In genomic region chr1:112674986-112675727, GRCh38 we compare ENCODE assay signal across 8 cellular contexts. TPM values are rescaled to one million over a fixed set of nuclear protein-coding genes. Genes with fewer than 3 reads are reported as not detected.
DNase-seq lines count a peak whose midpoint lies in the region; ATAC-seq and TF ChIP-seq lines count a peak whose summit lies in the region.

No MANE protein-coding gene starts in this region.

- TF ChIP-seq CTCF in CD4-positive, alpha-beta T cell (IDR thresholded peaks at IDR 0.05), result no peak
- TF ChIP-seq CTCF in GM20000 (IDR thresholded peaks at IDR 0.05; ENCODE audit: extremely low read depth, missing control alignments) (no peak), body of pancreas (IDR thresholded peaks at IDR 0.05) (peak in 3 of 7 experiments; percentile 8 to 31 (median 20))

- peak; percentile 29 for ATAC-seq in CD4-positive, alpha-beta T cell (ENCODE audit: poor library complexity)
- ATAC-seq in body of pancreas, result peak; percentile 73

- intact Hi-C loops in CD4-positive, alpha-beta T cell (cut with DNase I, micrococcal nuclease), result loop anchor here (2.0 to 5.0 kb wide), 2 partner anchors 38 to 50 kb away; no protein-coding TSS in a partner anchor
- intact Hi-C loops in body of pancreas (cut with DNase I), result no loop called here

- no peak for TF ChIP-seq POLR2A in body of pancreas (IDR thresholded peaks at IDR 0.05)

- no peaks in the 10 kb centered on the region for H3K27me3 ChIP-seq in CD4-positive, alpha-beta T cell (ENCODE audit: control insufficient read depth, insufficient read depth, low read length)
- H3K27me3 ChIP-seq in HUES64 (ENCODE audit: insufficient read depth, low read length) (peaks cover 10% of the 10 kb centered on the region), body of pancreas (no peaks in the 10 kb centered on the region)

- H3K27me3 Mint-ChIP-seq in CD4-positive, alpha-beta T cell, result no peaks in the 10 kb centered on the region

- under 1% methylated on average over 68 of the region's 68 CpGs for WGBS in HUES64
- 0 to 1% methylated on average over 34 to 68 of the region's 68 CpGs for WGBS in body of pancreas, 2 donors

- DNase-seq in CD4-positive, alpha-beta T cell, result peak in 9 of 10 experiments; percentile 10 to 55 (median 23)
- DNase-seq in GM20000 (ENCODE audit: low spot score), result peak; percentile 79
- DNase-seq in T-helper 9 cell, result peak; percentile 34
- DNase-seq in body of pancreas, result peak; percentile 41 to 66 (median 58)
- peak; percentile 16 for DNase-seq in iris pigment epithelial cell (ENCODE audit: low read depth)
- DNase-seq in stimulated activated CD4-positive, alpha-beta T cell treated with anti-CD3 and anti-CD28 coated beads, Interleukin-15, amount 100 ng/mL, for 24 hours, result peak; percentile 61
- DNase-seq in SIG-M5 treated with dmso at 0.1 percent for 504 hours (lab: John Stamatoyannopoulos, UW; ENCODE audit: unreplicated experiment), result no peak

- no peaks in the 10 kb centered on the region for H3K9me3 ChIP-seq in CD4-positive, alpha-beta T cell (ENCODE audit: control insufficient read depth, low read length)
- H3K9me3 ChIP-seq in HUES64 (ENCODE audit: insufficient read depth, low read depth, low read length), result no peaks in the 10 kb centered on the region
- no peaks in the 10 kb centered on the region for H3K9me3 ChIP-seq in body of pancreas

- H3K9me3 Mint-ChIP-seq in CD4-positive, alpha-beta T cell, result no peaks in the 10 kb centered on the region

- H3K36me3 Mint-ChIP-seq in CD4-positive, alpha-beta T cell (ENCODE audit: low read depth), result peaks cover 39% of the 10 kb centered on the region

- peak overlapping the region; percentile 65 for H3K27ac Mint-ChIP-seq in CD4-positive, alpha-beta T cell

- CTCF ChIA-PET in CD4-positive, alpha-beta T cell (lab: Charles Lee), result interaction anchor here (0.6 to 2.7 kb wide), 13 partner anchors 14 to 398 kb away, joined by 3 to 12 read pairs (median 4); partner anchors contain the start of genes CAPZA1, LRIG2 and PPM1J

- peaks cover 17% of the 10 kb centered on the region for H3K36me3 ChIP-seq in HUES64 (ENCODE audit: insufficient read depth, low read length)
- no peaks in the 10 kb centered on the region for H3K36me3 ChIP-seq in body of pancreas (replicated peaks in 1 of 2; ENCODE audit: insufficient read depth in 1 of 2, low read depth in 2 of 2)

- peaks cover 75% of the 10 kb centered on the region for H3K4me1 Mint-ChIP-seq in CD4-positive, alpha-beta T cell (ENCODE audit: low read depth)

- H3K4me3 ChIP-seq in HUES64 (ENCODE audit: low read length), result peak overlapping the region; percentile 96
- peak overlapping the region; percentile 79 to 84 for H3K4me3 ChIP-seq in body of pancreas

- H3K4me3 Mint-ChIP-seq in CD4-positive, alpha-beta T cell, result peak overlapping the region; percentile 98

- H3K4me1 ChIP-seq in HUES64 (ENCODE audit: insufficient read depth, low read length), result peaks cover 40% of the 10 kb centered on the region
- peaks cover 27% of the 10 kb centered on the region for H3K4me1 ChIP-seq in body of pancreas

- peak overlapping the region; percentile 68 for H3K27ac ChIP-seq in CD4-positive, alpha-beta T cell (ENCODE audit: low read depth, low read length)
- H3K27ac ChIP-seq in HUES64 (ENCODE audit: low read depth, low read length) (peak overlapping the region; percentile 80), body of pancreas (peak overlapping the region; percentile 68 to 93 (median 87))

- H3K9ac ChIP-seq in HUES64 (ENCODE audit: low read depth, low read length), result peak overlapping the region; percentile 86

- POLR2A ChIA-PET in CD4-positive, alpha-beta T cell (lab: Charles Lee), result interaction anchor here (0.8 to 4.7 kb wide), 15 partner anchors 8 to 398 kb away, joined by 3 to 134 read pairs (median 5); partner anchors contain the start of genes CAPZA1, LRIG2, PPM1J and RHOC

RNA-seq across cellular contexts. Expression of gene MOV10, which starts 0.7 kb away (rescaled TPM):
- 10 to 100 TPM; 80.6 to 89.3 TPM for total RNA-seq in CD4-positive, alpha-beta T cell
- 43.7 TPM for polyA plus RNA-seq in HUES64 (2013, experiment 1 of 2)
- polyA plus RNA-seq in HUES64 (2013, experiment 2 of 2), result 43.9 TPM
- 10 to 100 TPM; 26.2 to 29.3 TPM for total RNA-seq in body of pancreas

RNA-seq across cellular contexts. Expression of gene RHOC, which starts 31.8 kb away (rescaled TPM):
- total RNA-seq in CD4-positive, alpha-beta T cell, result 10 to 100 TPM; 11.9 to 12.7 TPM
- polyA plus RNA-seq in HUES64 (2013, experiment 1 of 2), result 66.7 TPM
- 75.3 TPM for polyA plus RNA-seq in HUES64 (2013, experiment 2 of 2)
- total RNA-seq in body of pancreas, result 100 to 1,000 TPM in 1 of 2 donors, 10 to 100 TPM in 1; 75.5 to 136 TPM

RNA-seq across cellular contexts. Expression of gene PPM1J, which starts 40.0 kb away (rescaled TPM):
- under 1 TPM; 0.39 to 0.49 TPM for total RNA-seq in CD4-positive, alpha-beta T cell
- polyA plus RNA-seq in HUES64 (2013, experiment 1 of 2), result 7.8 TPM
- polyA plus RNA-seq in HUES64 (2013, experiment 2 of 2), result 8.5 TPM
- total RNA-seq in body of pancreas, result 1 to 10 TPM in 1 of 2 donors, under 1 TPM in 1; 0.66 to 2.3 TPM

RNA-seq across cellular contexts. Expression of gene CAPZA1, which starts 55.5 kb away (rescaled TPM):
- total RNA-seq in CD4-positive, alpha-beta T cell, result 100 to 1,000 TPM; 166 to 179 TPM
- polyA plus RNA-seq in HUES64 (2013, experiment 1 of 2), result 93.9 TPM
- 95.2 TPM for polyA plus RNA-seq in HUES64 (2013, experiment 2 of 2)
- total RNA-seq in body of pancreas, result 10 to 100 TPM; 56.0 to 66.9 TPM

RNA-seq across cellular contexts. Expression of gene ST7L, which starts 56.2 kb away (rescaled TPM):
- 10 to 100 TPM; 25.5 to 29.8 TPM for total RNA-seq in CD4-positive, alpha-beta T cell
- polyA plus RNA-seq in HUES64 (2013, experiment 1 of 2), result 12.6 TPM
- polyA plus RNA-seq in HUES64 (2013, experiment 2 of 2), result 12.5 TPM
- total RNA-seq in body of pancreas, result 10 to 100 TPM in 1 of 2 donors, 1 to 10 TPM in 1; 9.6 to 22.3 TPM

Comparison
In these comparisons a context has a peak if more than half of its experiments do, and no peak if none do; other contexts are left out.
1. RNA of gene RHOC, which starts 31.8 kb away (total RNA-seq): 75.5 to 136 TPM in body of pancreas; 11.9 to 12.7 TPM in CD4-positive, alpha-beta T cell; every median in the first group is over 4 times any median in the second.
2. Peak in every context shown above with its lines, with median percentiles within 50 percentile points of each other: H3K27ac ChIP-seq.